Comparison of ENCODE assay signal across 8 cellular contexts in genomic region chr4:87293889-87294288, GRCh38. TPM values are rescaled to one million over a fixed set of nuclear protein-coding genes. Genes with fewer than 3 reads are reported as not detected.
"Had no signal": no experiment of that assay in that cellular context is flagged by ENCODE, and none has a peak within 500 bp of the region (broad histone marks: within the 10 kb centered on the region; RNA-seq: fewer than 3 reads in every experiment).

No MANE protein-coding gene starts in this region.

RNA-seq across cellular contexts. Expression of gene HSD17B13, which starts 28.8 kb away (rescaled TPM):
- total RNA-seq: dermis blood vessel endothelial cell, endothelial cell of umbilical vein, epithelial cell of proximal tubule, esophagus mucosa, esophagus squamous epithelium, fibroblast of villous mesenchyme, glomerular endothelial cell had no signal
- polyA plus RNA-seq: foreskin keratinocyte had no signal
